Comparison of ENCODE assay signal across 2 cellular contexts in the genomic region with DNA sequence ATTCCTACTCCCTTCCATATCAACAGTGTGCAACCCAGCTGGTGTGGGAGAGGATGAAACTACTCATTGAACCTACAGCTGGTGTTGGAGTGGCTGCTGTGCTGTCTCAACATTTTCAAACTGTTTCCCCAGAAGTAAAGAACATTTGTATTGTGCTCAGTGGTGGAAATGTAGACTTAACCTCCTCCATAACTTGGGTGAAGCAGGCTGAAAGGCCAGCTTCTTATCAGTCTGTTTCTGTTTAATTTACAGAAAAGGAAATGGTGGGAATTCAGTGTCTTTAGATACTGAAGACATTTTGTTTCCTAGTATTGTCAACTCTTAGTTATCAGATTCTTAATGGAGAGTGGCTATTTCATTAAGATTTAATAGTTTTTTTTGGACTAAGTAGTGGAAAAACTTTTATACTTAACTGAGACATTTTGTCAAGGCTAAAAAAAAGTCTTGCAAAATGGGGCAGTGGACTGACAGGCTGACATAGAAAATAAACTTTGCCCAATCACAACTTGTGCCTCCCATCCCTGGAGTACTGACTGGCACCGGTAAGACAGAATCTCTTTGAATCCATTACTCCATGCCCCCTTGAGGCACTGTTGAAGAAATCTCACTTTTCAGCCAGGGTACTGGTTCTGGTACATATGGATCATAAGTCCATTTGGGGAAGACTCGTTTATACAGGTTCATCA.
TF ChIP-seq lines count a peak whose summit lies in the region.

No MANE protein-coding gene starts in this region.

TF ChIP-seq in A549, 52 proteins besides CTCF, POLR2A, EP300 and RAD21:
- TF ChIP-seq MAZ (IDR thresholded peaks at IDR 0.05; ENCODE audit: borderline replicate concordance, low read depth, low read length), result no peak
- TF ChIP-seq E2F6 (IDR thresholded peaks at IDR 0.05; ENCODE audit: borderline replicate concordance, low read depth), result no peak
- TF ChIP-seq CHD4 (IDR thresholded peaks at IDR 0.05; ENCODE audit: borderline replicate concordance), result no peak
- TF ChIP-seq HDAC2 (IDR thresholded peaks at IDR 0.05), result no peak
- TF ChIP-seq RCOR1 (IDR thresholded peaks at IDR 0.05; ENCODE audit: low read depth, low read length), result no peak
- TF ChIP-seq HOXA7 (CRISPR knock-in tag; IDR thresholded peaks at IDR 0.05), result peak; percentile 3; the same call in 1 of the 2 replicates

TF ChIP-seq in endothelial cell of umbilical vein, 7 proteins besides CTCF, POLR2A, EP300 and RAD21:
- TF ChIP-seq MYC (IDR thresholded peaks at IDR 0.05; ENCODE audit: low read depth, low read length), result no peak
- no peak for TF ChIP-seq FOS (IDR thresholded peaks at IDR 0.05; ENCODE audit: borderline replicate concordance, insufficient read depth, low read length)
- TF ChIP-seq POLR2AphosphoS5 (IDR thresholded peaks at IDR 0.05; ENCODE audit: insufficient read depth, low read depth, low read length), result no peak
- TF ChIP-seq GATA2 (IDR thresholded peaks at IDR 0.05; ENCODE audit: insufficient read depth, insufficient read length, low read depth, low read length), result no peak
- no peak for TF ChIP-seq EZH2 (IDR thresholded peaks at IDR 0.05; ENCODE audit: borderline replicate concordance, low read depth, low read length, severe bottlenecking)
- TF ChIP-seq, protein P1, sequence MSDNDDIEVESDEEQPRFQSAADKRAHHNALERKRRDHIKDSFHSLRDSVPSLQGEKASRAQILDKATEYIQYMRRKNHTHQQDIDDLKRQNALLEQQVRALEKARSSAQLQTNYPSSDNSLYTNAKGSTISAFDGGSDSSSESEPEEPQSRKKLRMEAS (IDR thresholded peaks at IDR 0.05; ENCODE audit: insufficient read depth, insufficient read length), result no peak
- no peak for TF ChIP-seq JUN (IDR thresholded peaks at IDR 0.05; ENCODE audit: borderline replicate concordance, insufficient read depth, insufficient read length, low read depth)
